Comparison of ENCODE assay signal across 27 cellular contexts in genomic region chr6:1253816-1254215, GRCh38. TPM values are rescaled to one million over a fixed set of nuclear protein-coding genes. Genes with fewer than 3 reads are reported as not detected.
DNase-seq lines count a peak whose midpoint lies in the region; ATAC-seq, FAIRE-seq and TF ChIP-seq lines count a peak whose summit lies in the region.
"Had no signal": no experiment of that assay in that cellular context is flagged by ENCODE, and none has a peak within 500 bp of the region (broad histone marks: within the 10 kb centered on the region; RNA-seq: fewer than 3 reads in every experiment).

No MANE protein-coding gene starts in this region.

- no peaks in the 10 kb centered on the region for H4K20me1 ChIP-seq in HepG2 (ENCODE audit: insufficient read depth, low read length)
- H4K20me1 ChIP-seq: BLaER1 had no signal

- no peak overlapping the region for H3K4me2 ChIP-seq in HepG2 (ENCODE audit: low read depth, low read length)
- H3K4me2 ChIP-seq: BLaER1 had no signal

- ATAC-seq in HepG2 (no peak), right lobe of liver (no peak), GM21360 (IDR thresholded peaks at IDR 0.05; ENCODE audit: unreplicated experiment) (no peak)
- ATAC-seq: CD8-positive, alpha-beta T cell; GM12878 had no signal

- CTCF ChIA-PET in HepG2 (lab: Yijun Ruan, JAX; ENCODE audit: low intra/inter-chr PET ratio, low total read pairs) (no interaction called here), Caco-2 (lab: Charles Lee) (no interaction called here), RWPE1 (lab: Yijun Ruan, JAX) (no interaction called here)

- H3K4me3 ChIP-seq in HepG2 (replicated peaks in 1 of 3; ENCODE audit: insufficient read depth in 1 of 3, low read depth in 2 of 3, low read length in 3 of 3) (no peak overlapping the region), right lobe of liver (no peak overlapping the region), Caco-2 (ENCODE audit: low read depth, low read length) (no peak overlapping the region)
- H3K4me3 ChIP-seq: BLaER1, GM12878 had no signal

- intact Hi-C loops in HepG2 (cut with micrococcal nuclease; ENCODE audit: unreplicated experiment) (no loop called here), right lobe of liver (cut with DNase I) (no loop called here), Caco-2 (cut with micrococcal nuclease; ENCODE audit: unreplicated experiment) (no loop called here)

- no peak overlapping the region for H3K4me3 Mint-ChIP-seq in Caco-2 (ENCODE audit: unreplicated experiment)
- H3K4me3 Mint-ChIP-seq: CD4-positive, alpha-beta T cell; CD8-positive, alpha-beta T cell had no signal

- H3K36me3 ChIP-seq in HepG2 (replicated peaks in 1 of 2; ENCODE audit: control insufficient read depth in 1 of 2, insufficient read depth in 2 of 2, low read length in 2 of 2), result no peaks in the 10 kb centered on the region
- no peaks in the 10 kb centered on the region for H3K36me3 ChIP-seq in right lobe of liver
- H3K36me3 ChIP-seq in Caco-2 (ENCODE audit: control insufficient read depth, insufficient read depth, low read length), result no peaks in the 10 kb centered on the region
- H3K36me3 ChIP-seq: BE2C, BLaER1 had no signal

- no peaks in the 10 kb centered on the region for H3K9me3 ChIP-seq in HepG2 (ENCODE audit: low read length)
- H3K9me3 ChIP-seq in right lobe of liver, result no peaks in the 10 kb centered on the region
- H3K9me3 ChIP-seq in Caco-2, result peaks cover 9% of the 10 kb centered on the region; the same call in 1 of the 2 replicates
- H3K9me3 ChIP-seq: BE2C, BLaER1 had no signal

- H3K9ac ChIP-seq in HepG2 (ENCODE audit: insufficient read depth, low read depth, low read length), result no peak overlapping the region
- H3K9ac ChIP-seq: BLaER1 had no signal

- H3K4me1 ChIP-seq in HepG2 (ENCODE audit: insufficient read depth, low read length) (peaks cover 44% of the 10 kb centered on the region), right lobe of liver (no peaks in the 10 kb centered on the region), Caco-2 (peaks cover 25% of the 10 kb centered on the region)
- H3K4me1 ChIP-seq: BE2C, BLaER1 had no signal

- DNase-seq in HepG2 (ENCODE audit: low spot score), result no peak
- DNase-seq in right lobe of liver, result no peak
- DNase-seq in Caco-2, result no peak
- peak; percentile 12 for DNase-seq in islet precursor cell
- no peak for DNase-seq in RWPE1 (ENCODE audit: low spot score)
- DNase-seq in LoVo (ENCODE audit: low spot score), result no peak
- DNase-seq: 8988T; ACHN; BE2C; C1 segment of cervical spinal cord; CD4-positive, alpha-beta T cell; DMS 273 treated with DMSO at 0.1 percent for 48 hours; DMS153; DMS53; DMS79; DND-41; EL; GDM1 had no signal

- peak overlapping the region; percentile 57 for H3K27ac Mint-ChIP-seq in Caco-2 (ENCODE audit: unreplicated experiment)
- H3K27ac Mint-ChIP-seq: CD4-positive, alpha-beta T cell; CD8-positive, alpha-beta T cell had no signal

- TF ChIP-seq POLR2A in HepG2 (IDR thresholded peaks at IDR 0.05; ENCODE audit: insufficient read depth in 1 of 2, low read depth in 2 of 2, low read length in 2 of 2) (no peak), right lobe of liver (IDR thresholded peaks at IDR 0.05) (no peak)

- no peak for FAIRE-seq in HepG2 (lab: Jason Lieb, UNC)
- FAIRE-seq: A204.1, GM12878, GM12892, GM19239 had no signal

- no peaks in the 10 kb centered on the region for H3K79me2 ChIP-seq in HepG2 (ENCODE audit: insufficient read depth, low read length)

- no peaks in the 10 kb centered on the region for H3K27me3 Mint-ChIP-seq in Caco-2 (ENCODE audit: insufficient read depth, unreplicated experiment)

- BruUV-seq in HepG2 (replicated peaks; lab: Mats Ljungman, UMichigan) (no TSS peak), Caco-2 (replicated peaks; lab: Mats Ljungman, UMichigan) (no TSS peak)

- POLR2A ChIA-PET in HepG2 (lab: Yijun Ruan, JAX) (interaction anchor here (0.9 to 4.2 kb wide), 3 partner anchors 14 to 57 kb away, joined by 3 to 21 read pairs (median 8); partner anchors contain the start of gene FOXQ1), Caco-2 (lab: Charles Lee) (no interaction called here), RWPE1 (lab: Yijun Ruan, JAX; ENCODE audit: low non-redundant PET) (no interaction called here)

- no peaks in the 10 kb centered on the region for H3K27me3 ChIP-seq in HepG2 (ENCODE audit: control insufficient read depth in 1 of 2, insufficient read depth in 2 of 2, low read length in 2 of 2)
- H3K27me3 ChIP-seq in right lobe of liver, result no peaks in the 10 kb centered on the region
- H3K27me3 ChIP-seq in Caco-2 (replicated peaks; ENCODE audit: control insufficient read depth, insufficient read depth, low read length), result no peaks in the 10 kb centered on the region
- H3K27me3 ChIP-seq: BLaER1 had no signal

- 96% methylated on average over 9 of the region's 9 CpGs for WGBS in HepG2 (ENCODE audit: low lambda C conversion rate)
- 81% methylated on average over 9 of the region's 9 CpGs for WGBS in right lobe of liver (ENCODE audit: insufficient coverage, low coverage, low lambda C conversion rate, missing lambda C conversion rate)

- H3K27ac ChIP-seq in HepG2 (ENCODE audit: extremely low read length, insufficient read depth, low read length) (no peak overlapping the region), right lobe of liver (no peak overlapping the region), RWPE1 (no peak overlapping the region)
- H3K27ac ChIP-seq: BLaER1 had no signal

- no peaks in the 10 kb centered on the region for H3K36me3 Mint-ChIP-seq in Caco-2 (ENCODE audit: insufficient read depth, unreplicated experiment)
- H3K36me3 Mint-ChIP-seq: CD8-positive, alpha-beta T cell had no signal

- TF ChIP-seq CTCF in HepG2 (CRISPR knock-in tag; IDR thresholded peaks at IDR 0.05) (no peak), right lobe of liver (IDR thresholded peaks at IDR 0.05) (no peak), Caco-2 (IDR thresholded peaks at IDR 0.05; ENCODE audit: insufficient read depth in 1 of 2, low read depth in 1 of 2, low read length in 1 of 2, severe bottlenecking in 1 of 2, unreplicated experiment in 1 of 2) (no peak), RWPE1 (conservative IDR thresholded peaks at IDR 0.05; ENCODE audit: low read depth) (no peak)

- in situ Hi-C loops in HepG2 (cut with HindIII; ENCODE audit: extremely low pct_ligation_motif_present, low pct_unique_long_range_greater_than_20kb), result no loop called here

- no peak for TF ChIP-seq EP300 in HepG2 (IDR thresholded peaks at IDR 0.05; ENCODE audit: low read depth in 2 of 2, low read length in 2 of 2)
- no peak for TF ChIP-seq EP300 in HepG2 (CRISPR knock-in tag; IDR thresholded peaks at IDR 0.05; ENCODE audit: borderline replicate concordance)

- H3K9me3 Mint-ChIP-seq in Caco-2 (ENCODE audit: unreplicated experiment), result peaks cover 18% of the 10 kb centered on the region
- H3K9me3 Mint-ChIP-seq: CD4-positive, alpha-beta T cell; CD8-positive, alpha-beta T cell had no signal

- H3K4me1 Mint-ChIP-seq in Caco-2 (ENCODE audit: low read depth, unreplicated experiment), result peaks cover 19% of the 10 kb centered on the region

- no peak for TF ChIP-seq RAD21 in HepG2 (CRISPR knock-in tag; IDR thresholded peaks at IDR 0.05)

- H2AFZ ChIP-seq in HepG2 (ENCODE audit: low read length), result no peak overlapping the region

TF ChIP-seq in HepG2, 621 proteins besides CTCF, POLR2A, EP300 and RAD21:
- TF ChIP-seq CEBPB (IDR thresholded peaks at IDR 0.05; ENCODE audit: borderline replicate concordance, low read depth, low read length), result peak; percentile 8; the same call in 1 of the 2 replicates
- TF ChIP-seq SIX4 (CRISPR knock-in tag; IDR thresholded peaks at IDR 0.05), result no peak
- TF ChIP-seq, protein P1, sequence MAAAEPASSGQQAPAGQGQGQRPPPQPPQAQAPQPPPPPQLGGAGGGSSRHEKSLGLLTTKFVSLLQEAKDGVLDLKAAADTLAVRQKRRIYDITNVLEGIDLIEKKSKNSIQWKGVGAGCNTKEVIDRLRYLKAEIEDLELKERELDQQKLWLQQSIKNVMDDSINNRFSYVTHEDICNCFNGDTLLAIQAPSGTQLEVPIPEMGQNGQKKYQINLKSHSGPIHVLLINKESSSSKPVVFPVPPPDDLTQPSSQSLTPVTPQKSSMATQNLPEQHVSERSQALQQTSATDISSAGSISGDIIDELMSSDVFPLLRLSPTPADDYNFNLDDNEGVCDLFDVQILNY (CRISPR knock-in tag; conservative IDR thresholded peaks at IDR 0.05), result no peak

RNA-seq across cellular contexts. Expression of gene FOXQ1, which starts 58.1 kb away (rescaled TPM):
- total RNA-seq in HepG2 (2016; rRNA removed; fragmentation: Illumina TruSeq; extraction: Trizol), result 39.2 and 39.8 TPM in 2 replicates
- 15.7 and 16.9 TPM in 2 replicates for total RNA-seq in HepG2 (2016; cell fraction: cytosol; rRNA removed; fragmentation: Illumina TruSeq; extraction: Trizol; ENCODE audit: low read depth)
- 33.8 and 40.6 TPM in 2 replicates for total RNA-seq in HepG2 (2016; cell fraction: insoluble cytoplasmic fraction; rRNA removed; fragmentation: Illumina TruSeq; extraction: Trizol)
- total RNA-seq in HepG2 (2016; cell fraction: membrane; rRNA removed; fragmentation: Illumina TruSeq; extraction: Trizol), result 48.5 and 52.3 TPM in 2 replicates
- 33.3 and 37.9 TPM in 2 replicates for total RNA-seq in HepG2 (2016; cell fraction: nucleus; rRNA removed; fragmentation: Illumina TruSeq; extraction: Trizol)
- 25.3 and 35.2 TPM in 2 replicates for polyA plus RNA-seq in HepG2 (2011; rRNA removed)
- 23.3 and 28.0 TPM in 2 replicates for polyA plus RNA-seq in HepG2 (2011; cell fraction: cytosol; rRNA removed)
- polyA plus RNA-seq in HepG2 (2011; cell fraction: nucleus; rRNA removed), result 24.4 and 38.2 TPM in 2 replicates
- 29.4 and 33.5 TPM in 2 replicates for polyA plus RNA-seq in HepG2 (2012)
- polyA plus RNA-seq in HepG2 (2016; cell fraction: cytosol; fragmentation: Illumina TruSeq; extraction: Trizol; ENCODE audit: low read depth), result 14.0 and 20.5 TPM in 2 replicates
- 80.2 and 86.7 TPM in 2 replicates for polyA plus RNA-seq in HepG2 (2016; cell fraction: insoluble cytoplasmic fraction; fragmentation: Illumina TruSeq; extraction: Trizol; ENCODE audit: low read depth)
- 44.4 and 57.9 TPM in 2 replicates for polyA plus RNA-seq in HepG2 (2016; cell fraction: membrane; fragmentation: Illumina TruSeq; extraction: Trizol; ENCODE audit: low read depth)
- 69.2 and 74.9 TPM in 2 replicates for polyA plus RNA-seq in HepG2 (2016; cell fraction: nucleus; fragmentation: Illumina TruSeq; extraction: Trizol; ENCODE audit: insufficient read depth, low read depth)
- 8.1 and 73.3 TPM in 2 replicates for polyA minus RNA-seq in HepG2 (2011; rRNA and poly(A)+ RNA removed; ENCODE audit: low replicate concordance)
- 46.4 and 59.0 TPM in 2 replicates for polyA minus RNA-seq in HepG2 (2011; cell fraction: cytosol; rRNA and poly(A)+ RNA removed)
- 48.1 and 66.8 TPM in 2 replicates for polyA minus RNA-seq in HepG2 (2011; cell fraction: nucleus; rRNA and poly(A)+ RNA removed)
- 1 to 10 TPM in 1 of 6 experiments, under 1 TPM in 5; 0.12 to 4.0 (median 0.23) TPM for total RNA-seq in right lobe of liver
- 170 and 191 TPM in 2 replicates for total RNA-seq in Caco-2 (2022)
- total RNA-seq: A673; CD4-positive, alpha-beta T cell; CD8-positive, alpha-beta T cell; G401 had no signal
- polyA plus RNA-seq: GM12878 had no signal
